In the genomic region with DNA sequence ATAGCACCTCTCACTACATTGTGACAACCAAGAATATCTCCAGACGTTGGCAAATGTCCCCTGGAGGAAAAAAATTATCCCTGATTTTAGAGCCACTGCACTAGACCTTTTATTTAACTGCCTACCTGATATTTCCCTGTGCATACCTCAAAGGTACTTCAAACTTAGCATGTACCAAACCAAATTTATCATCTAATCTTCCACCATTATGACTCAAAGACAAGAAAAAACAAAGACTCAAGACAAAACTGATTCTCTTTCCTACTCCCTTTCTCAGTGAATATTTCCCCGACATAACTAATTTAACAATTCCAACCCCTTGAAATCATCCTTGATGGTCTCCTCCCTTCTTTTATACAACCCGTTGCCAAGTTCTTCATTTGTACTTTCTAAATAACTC, we compare ENCODE assay signal across 12 cellular contexts.
"Had no signal": no experiment of that assay in that cellular context is flagged by ENCODE, and none has a peak within 500 bp of the region (broad histone marks: within the 10 kb centered on the region; RNA-seq: fewer than 3 reads in every experiment).

No MANE protein-coding gene starts in this region.

- H3K27ac Mint-ChIP-seq: activated naive CD8-positive, alpha-beta T cell; nephron progenitor cell; T-cell had no signal

- H3K36me3 ChIP-seq: suprapubic skin had no signal

- H3K36me3 Mint-ChIP-seq: activated naive CD8-positive, alpha-beta T cell; T-cell had no signal

- H3K27ac ChIP-seq: suprapubic skin, VCaP had no signal

- H3K4me3 Mint-ChIP-seq: activated naive CD8-positive, alpha-beta T cell; nephron progenitor cell; T-cell had no signal

- H3K9me3 ChIP-seq: sigmoid colon, suprapubic skin had no signal

- H3K27me3 ChIP-seq: heart right ventricle, sigmoid colon, suprapubic skin had no signal

- DNase-seq: activated effector memory CD4-positive, alpha-beta T cell treated with Interleukin-2 at 50 U/mL for 16 hours; heart right ventricle; islet precursor cell; nephron progenitor cell; sigmoid colon; stimulated activated CD4-positive, alpha-beta T cell treated with anti-CD3 and anti-CD28 coated beads, Interleukin-2, amount 100 ng/mL, for 48 hours; stimulated activated naive CD4-positive, alpha-beta T cell treated with Interleukin-2 at 50 U/mL for 16 hours; T-cell had no signal

- H3K4me3 ChIP-seq: heart right ventricle, sigmoid colon, suprapubic skin had no signal

- ATAC-seq: left lobe of liver, T-cell had no signal

- H3K9me3 Mint-ChIP-seq: nephron progenitor cell, T-cell had no signal

- H3K27me3 Mint-ChIP-seq: activated naive CD8-positive, alpha-beta T cell; T-cell had no signal
